23 cellular contexts compared by ENCODE assay signal in the genomic region with DNA sequence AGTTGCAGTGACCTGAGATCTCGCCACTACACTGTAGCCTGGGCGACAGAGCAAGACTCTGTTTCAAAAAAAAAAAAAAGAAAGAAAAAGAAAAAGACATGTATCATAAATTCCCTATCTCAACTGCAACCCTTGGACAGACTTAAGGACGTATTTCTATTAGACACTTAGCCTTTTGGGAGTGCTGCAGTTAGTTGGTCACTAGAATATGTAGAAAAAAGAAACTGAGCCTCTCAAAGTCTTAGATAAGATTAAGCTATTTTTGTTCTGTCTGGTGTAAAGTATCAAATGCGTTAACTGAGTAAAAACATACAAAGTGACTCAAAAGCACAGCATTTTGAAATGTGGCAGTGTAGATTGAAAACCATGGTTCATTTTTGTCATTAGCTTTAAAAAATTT. TPM values are rescaled to one million over a fixed set of nuclear protein-coding genes. Genes with fewer than 3 reads are reported as not detected.
DNase-seq lines count a peak whose midpoint lies in the region; ATAC-seq and TF ChIP-seq lines count a peak whose summit lies in the region.
"Had no signal": no experiment of that assay in that cellular context is flagged by ENCODE, and none has a peak within 500 bp of the region (broad histone marks: within the 10 kb centered on the region; RNA-seq: fewer than 3 reads in every experiment).

No MANE protein-coding gene starts in this region.

- H3K27me3 ChIP-seq in ascending aorta (no peaks in the 10 kb centered on the region), osteoblast (ENCODE audit: insufficient read depth, low read length) (no peaks in the 10 kb centered on the region), upper lobe of right lung (no peaks in the 10 kb centered on the region)
- H3K27me3 ChIP-seq: esophagus squamous epithelium, testis had no signal

- H3K27ac ChIP-seq in ascending aorta = peak overlapping the region; percentile 90 to 97
- peak overlapping the region; percentile 47 for H3K27ac ChIP-seq in osteoblast (ENCODE audit: low read depth, low read length)
- H3K27ac ChIP-seq in upper lobe of right lung = peak overlapping the region; percentile 2
- H3K27ac ChIP-seq: WERI-Rb-1 had no signal

- ATAC-seq in upper lobe of right lung (no peak), GM18858 (IDR thresholded peaks at IDR 0.05; ENCODE audit: unreplicated experiment) (no peak), HG02571 (IDR thresholded peaks at IDR 0.05; ENCODE audit: unreplicated experiment) (no peak)
- ATAC-seq: CD8-positive, alpha-beta T cell had no signal

- intact Hi-C loops in ascending aorta (cut with DNase I) (no loop called here), upper lobe of right lung (cut with DNase I) (no loop called here)

- H3K4me1 ChIP-seq in ascending aorta (peaks cover 0 to 40% of the 10 kb centered on the region in 2 donors), osteoblast (ENCODE audit: insufficient read depth, low read length) (peaks cover 27% of the 10 kb centered on the region), upper lobe of right lung (peaks cover 20% of the 10 kb centered on the region)

- DNase-seq in ascending aorta (ENCODE audit: low spot score in 2 of 2) = no peak
- DNase-seq in fibroblast of the aortic adventitia (ENCODE audit: low read depth) = peak; percentile 42
- DNase-seq in osteoblast (ENCODE audit: insufficient read length, low spot score, missing footprints) = no peak
- DNase-seq in upper lobe of right lung = no peak
- no peak for DNase-seq in medulla oblongata (ENCODE audit: extremely low spot score)
- DNase-seq: activated CD8-positive, alpha-beta memory T cell treated with anti-CD3 and anti-CD28 coated beads, Interleukin-2, amount 50 U/mL, for 48 hours; activated naive CD8-positive, alpha-beta T cell treated with anti-CD3 and anti-CD28 coated beads, Interleukin-2, amount 10 ng/mL, durations not matched to agents 7 days and 5 days; CD8-positive, alpha-beta T cell; DMS153; effector CD4-positive, alpha-beta T cell; esophagus squamous epithelium; GDM1; immature natural killer cell; Kasumi-1; NCI-H1092; NCI-H1930; NCI-H345; stimulated activated CD4-positive, alpha-beta T cell treated with anti-CD3 and anti-CD28 coated beads, Interleukin-15, amount 100 ng/mL, for 24 hours; testis; WERI-Rb-1 had no signal

- H3K4me3 ChIP-seq in ascending aorta (peak overlapping the region; percentile 72 to 83), fibroblast of the aortic adventitia (ENCODE audit: low read depth, low read length) (no peak overlapping the region), osteoblast (ENCODE audit: insufficient read depth, low read length) (no peak overlapping the region), upper lobe of right lung (no peak overlapping the region)
- H3K4me3 ChIP-seq: esophagus squamous epithelium, lung, testis had no signal

- TF ChIP-seq CTCF in ascending aorta (IDR thresholded peaks at IDR 0.05) (no peak), fibroblast of the aortic adventitia (IDR thresholded peaks at IDR 0.05; ENCODE audit: insufficient read depth, low read length) (no peak), osteoblast (IDR thresholded peaks at IDR 0.05; ENCODE audit: extremely low read depth, low read depth, low read length) (no peak), upper lobe of right lung (IDR thresholded peaks at IDR 0.05) (no peak)

- H3K36me3 ChIP-seq in ascending aorta = no peaks in the 10 kb centered on the region
- H3K36me3 ChIP-seq in osteoblast (ENCODE audit: insufficient read depth, low read length) = peaks cover under 1% of the 10 kb centered on the region
- no peaks in the 10 kb centered on the region for H3K36me3 ChIP-seq in upper lobe of right lung
- H3K36me3 ChIP-seq: esophagus squamous epithelium, WERI-Rb-1 had no signal

- peak overlapping the region; percentile 43 for H3K4me2 ChIP-seq in osteoblast (ENCODE audit: insufficient read depth, low read length)

- H3K9me3 ChIP-seq in ascending aorta = no peaks in the 10 kb centered on the region
- no peaks in the 10 kb centered on the region for H3K9me3 ChIP-seq in osteoblast (ENCODE audit: low read depth, low read length)
- H3K9me3 ChIP-seq in upper lobe of right lung = no peaks in the 10 kb centered on the region
- H3K9me3 ChIP-seq: esophagus squamous epithelium, testis had no signal

- H2AFZ ChIP-seq in osteoblast (ENCODE audit: low read length) = no peak overlapping the region

- peaks cover 80% of the 10 kb centered on the region for H3K79me2 ChIP-seq in osteoblast (ENCODE audit: insufficient read depth, low read length)

- peaks cover 17% of the 10 kb centered on the region for H4K20me1 ChIP-seq in osteoblast (ENCODE audit: insufficient read depth, low read length)

RNA-seq across cellular contexts. Expression of gene NBEAL1, which starts 7.3 kb away (rescaled TPM):
- total RNA-seq in ascending aorta (33.0 TPM), fibroblast of the aortic adventitia (ENCODE audit: low replicate concordance) (38.3 and 48.9 TPM in 2 replicates), osteoblast (51.0 and 51.8 TPM in 2 replicates), upper lobe of right lung (73.4 TPM)

Comparison
In these comparisons a context has a peak if more than half of its experiments do, and no peak if none do; other contexts are left out.
1. H3K27ac ChIP-seq: peak in every context shown above with its lines; median percentile 94 in ascending aorta; 47 in osteoblast; 2 in upper lobe of right lung.
2. H3K4me3 ChIP-seq: peak in ascending aorta (2 of 2); none in fibroblast of the aortic adventitia (single experiment), osteoblast (single experiment) and upper lobe of right lung (single experiment).